ENCODE assay signal across 8 cellular contexts in genomic region chr14:104932676-104933631, GRCh38. TPM values are rescaled to one million over a fixed set of nuclear protein-coding genes. Genes with fewer than 3 reads are reported as not detected.
DNase-seq lines count a peak whose midpoint lies in the region; ATAC-seq, FAIRE-seq and TF ChIP-seq lines count a peak whose summit lies in the region.

No MANE protein-coding gene starts in this region.

- no peak overlapping the region for H2AFZ ChIP-seq in HepG2 (ENCODE audit: low read length)

- H4K20me1 ChIP-seq in HepG2 (ENCODE audit: insufficient read depth, low read length), result no peaks in the 10 kb centered on the region

- no peaks in the 10 kb centered on the region for H3K36me3 Mint-ChIP-seq in activated CD4-positive, alpha-beta T cell treated with anti-CD3 and anti-CD28 coated beads, Interleukin-2, amount 10 ng/mL, durations not matched to agents 24 days and 14 days (ENCODE audit: low read depth)

- POLR2A ChIA-PET in HepG2 (lab: Yijun Ruan, JAX), result no interaction called here

- no peak overlapping the region for H3K27ac ChIP-seq in HepG2 (ENCODE audit: extremely low read length, insufficient read depth, low read length)

- ATAC-seq in HG02642 (IDR thresholded peaks at IDR 0.05; ENCODE audit: poor library complexity, unreplicated experiment), result peak; percentile 54
- ATAC-seq in HepG2, result peak; percentile 69
- no peak for ATAC-seq in GM19467 (IDR thresholded peaks at IDR 0.05; ENCODE audit: unreplicated experiment)

- H3K9me3 ChIP-seq in HepG2 (ENCODE audit: low read length), result no peaks in the 10 kb centered on the region

- BruUV-seq in HepG2 (replicated peaks; lab: Mats Ljungman, UMichigan), result no TSS peak

- H3K27me3 Mint-ChIP-seq in activated CD4-positive, alpha-beta T cell treated with anti-CD3 and anti-CD28 coated beads, Interleukin-2, amount 10 ng/mL, durations not matched to agents 24 days and 14 days, result peaks cover 14% of the 10 kb centered on the region

- no peaks in the 10 kb centered on the region for H3K36me3 ChIP-seq in HepG2 (replicated peaks in 1 of 2; ENCODE audit: control insufficient read depth in 1 of 2, insufficient read depth in 2 of 2, low read length in 2 of 2)

- FAIRE-seq in HepG2 (lab: Jason Lieb, UNC), result no peak

- H3K9me3 Mint-ChIP-seq in activated CD4-positive, alpha-beta T cell treated with anti-CD3 and anti-CD28 coated beads, Interleukin-2, amount 10 ng/mL, durations not matched to agents 24 days and 14 days, result no peaks in the 10 kb centered on the region

- peak overlapping the region; percentile 72 for H3K4me3 Mint-ChIP-seq in activated CD4-positive, alpha-beta T cell treated with anti-CD3 and anti-CD28 coated beads, Interleukin-2, amount 10 ng/mL, durations not matched to agents 24 days and 14 days

- CTCF ChIA-PET in HepG2 (lab: Yijun Ruan, JAX; ENCODE audit: low intra/inter-chr PET ratio, low total read pairs), result interaction anchor here (1.1 to 1.5 kb wide), 2 partner anchors 112 to 113 kb away, joined by 4 to 5 read pairs; no protein-coding TSS in a partner anchor

- 13% methylated on average over 40 of the region's 100 CpGs for whole genome bisulfite sequencing in HepG2 (ENCODE audit: low lambda C conversion rate)

- H3K79me2 ChIP-seq in HepG2 (ENCODE audit: insufficient read depth, low read length), result no peaks in the 10 kb centered on the region

- in situ Hi-C loops in HepG2 (cut with HindIII; ENCODE audit: extremely low pct_ligation_motif_present, low pct_unique_long_range_greater_than_20kb), result no loop called here

- H3K4me1 Mint-ChIP-seq in activated CD4-positive, alpha-beta T cell treated with anti-CD3 and anti-CD28 coated beads, Interleukin-2, amount 10 ng/mL, durations not matched to agents 24 days and 14 days, result peaks cover 6% of the 10 kb centered on the region

- peak; percentile 43; the same call in 1 of the 2 replicates for TF ChIP-seq RAD21 in HepG2 (CRISPR knock-in tag; IDR thresholded peaks at IDR 0.05)

- H3K4me2 ChIP-seq in HepG2 (ENCODE audit: low read depth, low read length), result peak overlapping the region; percentile 36

- DNase-seq in D341Med (ENCODE audit: low spot score), result peak; percentile 97
- DNase-seq in NCI-H446 (lab: John Stamatoyannopoulos, UW), result peak; percentile 34 to 92
- peak; percentile 97 for DNase-seq in activated CD4-positive, alpha-beta T cell treated with anti-CD3 and anti-CD28 coated beads, Interleukin-2, amount 10 ng/mL, durations not matched to agents 24 days and 14 days
- peak; percentile 76 for DNase-seq in dedifferentiated amniotic fluid mesenchymal stem cell (ENCODE audit: extremely low spot score)
- DNase-seq in HepG2 (ENCODE audit: low spot score), result peak; percentile 36
- peak; percentile 93 for DNase-seq in stimulated activated CD4-positive, alpha-beta T cell treated with anti-CD3 and anti-CD28 coated beads, Interleukin-2, amount 100 ng/mL, for 48 hours

- TF ChIP-seq EP300 in HepG2 (IDR thresholded peaks at IDR 0.05; ENCODE audit: low read depth in 2 of 2, low read length in 2 of 2) (no peak), HepG2 (CRISPR knock-in tag; IDR thresholded peaks at IDR 0.05; ENCODE audit: borderline replicate concordance) (no peak)

- H3K27ac Mint-ChIP-seq in activated CD4-positive, alpha-beta T cell treated with anti-CD3 and anti-CD28 coated beads, Interleukin-2, amount 10 ng/mL, durations not matched to agents 24 days and 14 days, result no peak overlapping the region

- no peak overlapping the region for H3K9ac ChIP-seq in HepG2 (ENCODE audit: insufficient read depth, low read depth, low read length)

- peak overlapping the region in 2 of 3 experiments; percentile 38 to 58; a peak in 3 of 6 replicates for H3K4me3 ChIP-seq in HepG2 (replicated peaks in 1 of 3; ENCODE audit: insufficient read depth in 1 of 3, low read depth in 2 of 3, low read length in 3 of 3)

- intact Hi-C loops in activated CD4-positive, alpha-beta T cell treated with anti-CD3 and anti-CD28 coated beads, Interleukin-2, amount 10 ng/mL, durations not matched to agents 24 days and 14 days (cut with micrococcal nuclease), result no loop called here
- intact Hi-C loops in HepG2 (cut with micrococcal nuclease; ENCODE audit: unreplicated experiment), result loop anchor here (2.0 kb wide), 1 partner anchor 14 kb away; no protein-coding TSS in a partner anchor

- no peaks in the 10 kb centered on the region; the same call in 1 of the 2 replicates for H3K4me1 ChIP-seq in HepG2 (ENCODE audit: insufficient read depth, low read length)

- H3K27me3 ChIP-seq in HepG2 (ENCODE audit: control insufficient read depth in 1 of 2, insufficient read depth in 2 of 2, low read length in 2 of 2), result peaks cover 25 to 90% of the 10 kb centered on the region in 2 experiments

- peak; percentile 73 for TF ChIP-seq CTCF in HepG2 (CRISPR knock-in tag; IDR thresholded peaks at IDR 0.05)

- no peak for TF ChIP-seq POLR2A in HepG2 (IDR thresholded peaks at IDR 0.05; ENCODE audit: insufficient read depth in 1 of 2, low read depth in 2 of 2, low read length in 2 of 2)

RNA-seq across cellular contexts. Expression of gene PLD4, which starts 8.3 kb away (rescaled TPM):
- total RNA-seq in activated CD4-positive, alpha-beta T cell treated with anti-CD3 and anti-CD28 coated beads, Interleukin-2, amount 10 ng/mL, durations not matched to agents 24 days and 14 days, result 0.07 and 0.21 TPM in 2 replicates
- not detected in 2 replicates for total RNA-seq in HepG2 (2016; rRNA removed; fragmentation: Illumina TruSeq; extraction: Trizol)
- total RNA-seq in HepG2 (2016; cell fraction: cytosol; rRNA removed; fragmentation: Illumina TruSeq; extraction: Trizol; ENCODE audit: low read depth), result not detected in 2 replicates
- total RNA-seq in HepG2 (2016; cell fraction: insoluble cytoplasmic fraction; rRNA removed; fragmentation: Illumina TruSeq; extraction: Trizol), result not detected in 2 replicates
- not detected in 2 replicates for total RNA-seq in HepG2 (2016; cell fraction: membrane; rRNA removed; fragmentation: Illumina TruSeq; extraction: Trizol)
- not detected in 2 replicates for total RNA-seq in HepG2 (2016; cell fraction: nucleus; rRNA removed; fragmentation: Illumina TruSeq; extraction: Trizol)
- polyA plus RNA-seq in HepG2 (2011; rRNA removed), result not detected in 2 replicates
- polyA plus RNA-seq in HepG2 (2011; cell fraction: cytosol; rRNA removed), result not detected in 2 replicates
- polyA plus RNA-seq in HepG2 (2011; cell fraction: nucleus; rRNA removed), result not detected in 2 replicates
- not detected in 2 replicates for polyA plus RNA-seq in HepG2 (2012)
- polyA plus RNA-seq in HepG2 (2016; cell fraction: cytosol; fragmentation: Illumina TruSeq; extraction: Trizol; ENCODE audit: low read depth), result not detected in 2 replicates
- polyA plus RNA-seq in HepG2 (2016; cell fraction: insoluble cytoplasmic fraction; fragmentation: Illumina TruSeq; extraction: Trizol; ENCODE audit: low read depth), result not detected in 2 replicates
- polyA plus RNA-seq in HepG2 (2016; cell fraction: membrane; fragmentation: Illumina TruSeq; extraction: Trizol; ENCODE audit: low read depth), result not detected in 2 replicates
- polyA plus RNA-seq in HepG2 (2016; cell fraction: nucleus; fragmentation: Illumina TruSeq; extraction: Trizol; ENCODE audit: insufficient read depth, low read depth), result not detected in 2 replicates
- polyA minus RNA-seq in HepG2 (2011; rRNA and poly(A)+ RNA removed; ENCODE audit: low replicate concordance), result 0.02 TPM in 1 of 2 replicates, not detected in the other
- not detected in 2 replicates for polyA minus RNA-seq in HepG2 (2011; cell fraction: cytosol; rRNA and poly(A)+ RNA removed)
- not detected in 2 replicates for polyA minus RNA-seq in HepG2 (2011; cell fraction: nucleus; rRNA and poly(A)+ RNA removed)

RNA-seq across cellular contexts. Expression of gene AHNAK2, which starts 45.2 kb away (rescaled TPM):
- total RNA-seq in activated CD4-positive, alpha-beta T cell treated with anti-CD3 and anti-CD28 coated beads, Interleukin-2, amount 10 ng/mL, durations not matched to agents 24 days and 14 days, result 0.02 TPM in 2 replicates
- total RNA-seq in HepG2 (2016; rRNA removed; fragmentation: Illumina TruSeq; extraction: Trizol), result 0.15 and 0.18 TPM in 2 replicates
- not detected in 2 replicates for total RNA-seq in HepG2 (2016; cell fraction: cytosol; rRNA removed; fragmentation: Illumina TruSeq; extraction: Trizol; ENCODE audit: low read depth)
- total RNA-seq in HepG2 (2016; cell fraction: insoluble cytoplasmic fraction; rRNA removed; fragmentation: Illumina TruSeq; extraction: Trizol), result 0.10 and 0.11 TPM in 2 replicates
- total RNA-seq in HepG2 (2016; cell fraction: membrane; rRNA removed; fragmentation: Illumina TruSeq; extraction: Trizol), result 0.06 and 0.07 TPM in 2 replicates
- 0.53 and 0.68 TPM in 2 replicates for total RNA-seq in HepG2 (2016; cell fraction: nucleus; rRNA removed; fragmentation: Illumina TruSeq; extraction: Trizol)
- 0.10 and 0.11 TPM in 2 replicates for polyA plus RNA-seq in HepG2 (2011; rRNA removed)
- 0.08 and 0.09 TPM in 2 replicates for polyA plus RNA-seq in HepG2 (2011; cell fraction: cytosol; rRNA removed)
- 0.28 and 0.37 TPM in 2 replicates for polyA plus RNA-seq in HepG2 (2011; cell fraction: nucleus; rRNA removed)
- 0.04 TPM in 2 replicates for polyA plus RNA-seq in HepG2 (2012)
- polyA plus RNA-seq in HepG2 (2016; cell fraction: cytosol; fragmentation: Illumina TruSeq; extraction: Trizol; ENCODE audit: low read depth), result not detected in 2 replicates
- polyA plus RNA-seq in HepG2 (2016; cell fraction: insoluble cytoplasmic fraction; fragmentation: Illumina TruSeq; extraction: Trizol; ENCODE audit: low read depth), result 0.07 and 0.11 TPM in 2 replicates
- polyA plus RNA-seq in HepG2 (2016; cell fraction: membrane; fragmentation: Illumina TruSeq; extraction: Trizol; ENCODE audit: low read depth), result not detected in 2 replicates
- polyA plus RNA-seq in HepG2 (2016; cell fraction: nucleus; fragmentation: Illumina TruSeq; extraction: Trizol; ENCODE audit: insufficient read depth, low read depth), result 0.57 and 0.65 TPM in 2 replicates
- 0.34 and 31.9 TPM in 2 replicates for polyA minus RNA-seq in HepG2 (2011; rRNA and poly(A)+ RNA removed; ENCODE audit: low replicate concordance)
- polyA minus RNA-seq in HepG2 (2011; cell fraction: cytosol; rRNA and poly(A)+ RNA removed), result 0.30 and 0.35 TPM in 2 replicates
- polyA minus RNA-seq in HepG2 (2011; cell fraction: nucleus; rRNA and poly(A)+ RNA removed), result 0.39 and 0.62 TPM in 2 replicates

RNA-seq across cellular contexts. Expression of gene CLBA1, which starts 52.6 kb away (rescaled TPM):
- total RNA-seq in activated CD4-positive, alpha-beta T cell treated with anti-CD3 and anti-CD28 coated beads, Interleukin-2, amount 10 ng/mL, durations not matched to agents 24 days and 14 days, result 2.4 and 2.5 TPM in 2 replicates
- 1.4 and 1.5 TPM in 2 replicates for total RNA-seq in HepG2 (2016; rRNA removed; fragmentation: Illumina TruSeq; extraction: Trizol)
- total RNA-seq in HepG2 (2016; cell fraction: cytosol; rRNA removed; fragmentation: Illumina TruSeq; extraction: Trizol; ENCODE audit: low read depth), result 0.44 and 0.71 TPM in 2 replicates
- total RNA-seq in HepG2 (2016; cell fraction: insoluble cytoplasmic fraction; rRNA removed; fragmentation: Illumina TruSeq; extraction: Trizol), result 1.4 and 1.7 TPM in 2 replicates
- total RNA-seq in HepG2 (2016; cell fraction: membrane; rRNA removed; fragmentation: Illumina TruSeq; extraction: Trizol), result 0.99 and 1.0 TPM in 2 replicates
- 1.7 and 2.1 TPM in 2 replicates for total RNA-seq in HepG2 (2016; cell fraction: nucleus; rRNA removed; fragmentation: Illumina TruSeq; extraction: Trizol)
- 1.2 and 1.3 TPM in 2 replicates for polyA plus RNA-seq in HepG2 (2011; rRNA removed)
- 0.75 and 0.95 TPM in 2 replicates for polyA plus RNA-seq in HepG2 (2011; cell fraction: cytosol; rRNA removed)
- 2.8 and 3.0 TPM in 2 replicates for polyA plus RNA-seq in HepG2 (2011; cell fraction: nucleus; rRNA removed)
- polyA plus RNA-seq in HepG2 (2012), result 0.49 and 0.51 TPM in 2 replicates
- 0.28 and 0.33 TPM in 2 replicates for polyA plus RNA-seq in HepG2 (2016; cell fraction: cytosol; fragmentation: Illumina TruSeq; extraction: Trizol; ENCODE audit: low read depth)
- 1.3 and 1.7 TPM in 2 replicates for polyA plus RNA-seq in HepG2 (2016; cell fraction: insoluble cytoplasmic fraction; fragmentation: Illumina TruSeq; extraction: Trizol; ENCODE audit: low read depth)
- 0.65 and 0.66 TPM in 2 replicates for polyA plus RNA-seq in HepG2 (2016; cell fraction: membrane; fragmentation: Illumina TruSeq; extraction: Trizol; ENCODE audit: low read depth)
- polyA plus RNA-seq in HepG2 (2016; cell fraction: nucleus; fragmentation: Illumina TruSeq; extraction: Trizol; ENCODE audit: insufficient read depth, low read depth), result 1.8 and 3.1 TPM in 2 replicates
- polyA minus RNA-seq in HepG2 (2011; rRNA and poly(A)+ RNA removed; ENCODE audit: low replicate concordance), result 0.44 and 7.1 TPM in 2 replicates
- 1.1 TPM in 1 of 2 replicates, not detected in the other for polyA minus RNA-seq in HepG2 (2011; cell fraction: cytosol; rRNA and poly(A)+ RNA removed)
- polyA minus RNA-seq in HepG2 (2011; cell fraction: nucleus; rRNA and poly(A)+ RNA removed), result 0.90 and 1.1 TPM in 2 replicates

Comparison
In these comparisons a context has a peak if more than half of its experiments do, and no peak if none do; other contexts are left out.
1. DNase-seq: peak in every context shown above with its lines; median percentile 97 in D341Med; 97 in activated CD4-positive, alpha-beta T cell treated with anti-CD3 and anti-CD28 coated beads, Interleukin-2, amount 10 ng/mL, durations not matched to agents 24 days and 14 days; 93 in stimulated activated CD4-positive, alpha-beta T cell treated with anti-CD3 and anti-CD28 coated beads, Interleukin-2, amount 100 ng/mL, for 48 hours; 76 in dedifferentiated amniotic fluid mesenchymal stem cell; 63 in NCI-H446; 36 in HepG2.